In the genomic region with DNA sequence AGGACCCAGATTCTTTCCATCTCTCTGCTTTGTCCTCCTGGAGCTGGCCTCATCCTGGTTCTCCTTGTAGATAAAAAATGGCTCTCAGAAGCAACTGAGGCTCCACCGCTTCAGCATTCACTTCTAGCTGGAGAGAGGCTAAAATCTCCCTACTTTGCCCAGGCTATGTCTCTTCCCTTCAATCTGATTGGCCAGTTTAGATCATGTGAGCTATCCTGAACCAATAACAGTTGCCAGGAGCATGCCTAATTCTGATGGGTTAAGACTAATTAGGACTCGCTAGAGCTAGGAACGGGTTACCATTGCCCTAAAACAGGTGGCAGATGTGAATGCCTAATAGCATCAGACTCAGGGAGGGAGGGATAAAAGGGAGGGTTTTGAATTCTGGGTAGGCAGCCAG, we compare ENCODE assay signal across 2 cellular contexts.
TF ChIP-seq lines count a peak whose summit lies in the region.

No MANE protein-coding gene starts in this region.

TF ChIP-seq in Ishikawa, 13 proteins besides CTCF, POLR2A, EP300 and RAD21 (continued from another document):
- TF ChIP-seq REST (IDR thresholded peaks at IDR 0.05; ENCODE audit: low read depth), result no peak

TF ChIP-seq in K562, 482 proteins besides CTCF, POLR2A, EP300 and RAD21 (continued from another document):
- TF ChIP-seq USF2 (CRISPR knock-in tag; IDR thresholded peaks at IDR 0.05), result peak; percentile 58
TF ChIP-seq in K562: peak in this region for 2.
